In the genomic region with DNA sequence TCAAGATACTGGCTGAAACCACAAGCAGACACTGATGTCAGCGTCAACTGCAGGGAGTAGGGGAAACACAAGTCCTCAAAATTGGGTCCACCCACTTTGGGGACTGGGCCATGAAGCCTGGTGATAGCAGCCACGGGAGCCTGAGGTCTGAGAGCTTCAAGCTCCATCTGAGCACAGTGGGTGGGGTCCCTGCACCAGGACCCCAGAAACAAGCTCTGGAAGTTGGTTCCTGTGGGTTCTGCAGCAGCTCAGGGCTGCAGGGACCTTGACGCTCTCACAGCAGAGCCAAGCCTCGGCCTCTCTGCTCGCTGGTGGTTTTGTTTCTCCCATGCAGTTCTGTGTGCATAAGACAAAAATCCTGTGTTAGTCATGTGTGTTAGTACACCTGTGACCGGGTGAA, we compare ENCODE assay signal across 18 cellular contexts. TPM values are rescaled to one million over a fixed set of nuclear protein-coding genes. Genes with fewer than 3 reads are reported as not detected.
DNase-seq lines count a peak whose midpoint lies in the region; ATAC-seq and TF ChIP-seq lines count a peak whose summit lies in the region.
"Had no signal": no experiment of that assay in that cellular context is flagged by ENCODE, and none has a peak within 500 bp of the region (broad histone marks: within the 10 kb centered on the region; RNA-seq: fewer than 3 reads in every experiment).

No MANE protein-coding gene starts in this region.

- H3K9me3 Mint-ChIP-seq in activated T-cell treated with anti-CD3 and anti-CD28 coated beads, Interleukin-2, amount 50 U/mL, for 24 hours, result no peaks in the 10 kb centered on the region
- no peaks in the 10 kb centered on the region for H3K9me3 Mint-ChIP-seq in activated T-cell treated with anti-CD3 and anti-CD28 coated beads, Interleukin-2, amount 50 U/mL, for 4 hours
- H3K9me3 Mint-ChIP-seq: activated naive CD4-positive, alpha-beta T cell treated with anti-CD3 and anti-CD28 coated beads for 36 hours had no signal

- H3K4me1 Mint-ChIP-seq in activated T-cell treated with anti-CD3 and anti-CD28 coated beads, Interleukin-2, amount 50 U/mL, for 24 hours (ENCODE audit: low read depth), result peaks cover 52% of the 10 kb centered on the region
- H3K4me1 Mint-ChIP-seq in activated T-cell treated with anti-CD3 and anti-CD28 coated beads, Interleukin-2, amount 50 U/mL, for 4 hours (ENCODE audit: low read depth), result peaks cover 40% of the 10 kb centered on the region

- no peak overlapping the region for H3K4me3 ChIP-seq in esophagus muscularis mucosa
- no peak overlapping the region for H3K4me3 ChIP-seq in mucosa of descending colon
- no peak overlapping the region for H3K4me3 ChIP-seq in suprapubic skin

- H3K27me3 ChIP-seq in esophagus muscularis mucosa (no peaks in the 10 kb centered on the region), suprapubic skin (no peaks in the 10 kb centered on the region)

- no peaks in the 10 kb centered on the region for H3K27me3 Mint-ChIP-seq in activated T-cell treated with anti-CD3 and anti-CD28 coated beads, Interleukin-2, amount 50 U/mL, for 24 hours
- H3K27me3 Mint-ChIP-seq in activated T-cell treated with anti-CD3 and anti-CD28 coated beads, Interleukin-2, amount 50 U/mL, for 4 hours (ENCODE audit: low read depth), result no peaks in the 10 kb centered on the region

- TF ChIP-seq EP300 in esophagus muscularis mucosa (IDR thresholded peaks at IDR 0.05) (no peak), suprapubic skin (IDR thresholded peaks at IDR 0.05) (no peak)

- no peak overlapping the region for H3K4me3 Mint-ChIP-seq in activated T-cell treated with anti-CD3 and anti-CD28 coated beads, Interleukin-2, amount 50 U/mL, for 24 hours
- H3K4me3 Mint-ChIP-seq in activated T-cell treated with anti-CD3 and anti-CD28 coated beads, Interleukin-2, amount 50 U/mL, for 4 hours, result no peak overlapping the region
- H3K4me3 Mint-ChIP-seq: activated naive CD4-positive, alpha-beta T cell treated with anti-CD3 and anti-CD28 coated beads for 36 hours had no signal

- peak overlapping the region; percentile 61 for H3K27ac Mint-ChIP-seq in activated T-cell treated with anti-CD3 and anti-CD28 coated beads, Interleukin-2, amount 50 U/mL, for 24 hours
- H3K27ac Mint-ChIP-seq: activated naive CD4-positive, alpha-beta T cell treated with anti-CD3 and anti-CD28 coated beads for 36 hours had no signal

- intact Hi-C loops in esophagus muscularis mucosa (cut with DNase I) (no loop called here), mucosa of descending colon (cut with DNase I, micrococcal nuclease) (no loop called here)

- H3K27ac ChIP-seq in esophagus muscularis mucosa (replicated peaks in 1 of 4), result peak overlapping the region; percentile 31 to 64 (median 57)
- H3K27ac ChIP-seq in suprapubic skin, result peak overlapping the region; percentile 25
- H3K27ac ChIP-seq: C4-2B had no signal

- H3K36me3 ChIP-seq in esophagus muscularis mucosa (peaks cover 16 to 87% (median 61%) of the 10 kb centered on the region in 4 donors), mucosa of descending colon (ENCODE audit: low read depth) (no peaks in the 10 kb centered on the region), suprapubic skin (peaks cover 59% of the 10 kb centered on the region)

- H3K9me3 ChIP-seq in esophagus muscularis mucosa (no peaks in the 10 kb centered on the region), mucosa of descending colon (no peaks in the 10 kb centered on the region), suprapubic skin (no peaks in the 10 kb centered on the region)

- TF ChIP-seq CTCF in esophagus muscularis mucosa (IDR thresholded peaks at IDR 0.05), result no peak
- no peak for TF ChIP-seq CTCF in mucosa of descending colon (IDR thresholded peaks at IDR 0.05)
- no peak for TF ChIP-seq CTCF in suprapubic skin (IDR thresholded peaks at IDR 0.05)

- peaks cover 84% of the 10 kb centered on the region for H3K36me3 Mint-ChIP-seq in activated T-cell treated with anti-CD3 and anti-CD28 coated beads, Interleukin-2, amount 50 U/mL, for 24 hours (ENCODE audit: low read depth)
- H3K36me3 Mint-ChIP-seq in activated T-cell treated with anti-CD3 and anti-CD28 coated beads, Interleukin-2, amount 50 U/mL, for 4 hours (ENCODE audit: insufficient read depth), result peaks cover 40% of the 10 kb centered on the region

- H3K4me1 ChIP-seq in esophagus muscularis mucosa (peaks cover 32 to 67% (median 48%) of the 10 kb centered on the region in 4 donors), mucosa of descending colon (ENCODE audit: low read depth) (peaks cover 5% of the 10 kb centered on the region), suprapubic skin (peaks cover 24% of the 10 kb centered on the region)

- TF ChIP-seq POLR2A in esophagus muscularis mucosa (IDR thresholded peaks at IDR 0.05; ENCODE audit: low read depth), result no peak
- no peak for TF ChIP-seq POLR2A in suprapubic skin (IDR thresholded peaks at IDR 0.05)
- TF ChIP-seq POLR2A in erythroblast (IDR thresholded peaks at IDR 0.05; ENCODE audit: low read length), result no peak

- WGBS in esophagus muscularis mucosa, result 67% methylated on average over 6 of the region's 6 CpGs
- 60% methylated on average over 6 of the region's 6 CpGs for WGBS in suprapubic skin

- ATAC-seq in activated T-cell treated with anti-CD3 and anti-CD28 coated beads, Interleukin-2, amount 50 U/mL, for 4 hours, result no peak
- peak; percentile 11 for ATAC-seq in mucosa of descending colon
- ATAC-seq: left colon, PC-3 had no signal

- no peak for DNase-seq in activated T-cell treated with anti-CD3 and anti-CD28 coated beads, Interleukin-2, amount 50 U/mL, for 24 hours
- no peak for DNase-seq in activated T-cell treated with anti-CD3 and anti-CD28 coated beads, Interleukin-2, amount 50 U/mL, for 4 hours
- no peak for DNase-seq in esophagus muscularis mucosa (ENCODE audit: extremely low spot score)
- peak in 1 of 3 donors; percentile 39 for DNase-seq in mucosa of descending colon
- DNase-seq in suprapubic skin (ENCODE audit: low spot score in 2 of 2), result no peak
- no peak for DNase-seq in NCI-H82 (lab: John Stamatoyannopoulos, UW)
- DNase-seq in NCI-H524 (lab: John Stamatoyannopoulos, UW), result no peak
- DNase-seq in erythroblast (lab: John Stamatoyannopoulos, UW), result no peak
- DNase-seq: activated CD4-positive, alpha-beta T cell treated with anti-CD3 and anti-CD28 coated beads, Interleukin-2, amount 50 U/mL, for 1 hour; activated naive CD4-positive, alpha-beta T cell treated with anti-CD3 and anti-CD28 coated beads for 36 hours; activated T-cell treated with anti-CD3 and anti-CD28 coated beads for 4 hours; DMS 273 treated with DMSO at 0.1 percent for 48 hours; left colon; NCI-H1105; NCI-H774; PC-3; stimulated activated CD8-positive, alpha-beta memory T cell treated with anti-CD3 and anti-CD28 coated beads, Interleukin-4, amount 100 ng/mL, for 48 hours had no signal

RNA-seq across cellular contexts. Expression of gene CPLX1, which starts 54.5 kb away (rescaled TPM):
- 1 to 10 TPM in 1 of 3 donors, under 1 TPM in 2; 0.50 to 1.0 (median 0.58) TPM for total RNA-seq in activated T-cell treated with anti-CD3 and anti-CD28 coated beads, Interleukin-2, amount 50 U/mL, for 4 hours
- 1 to 10 TPM; 1.1 to 1.6 (median 1.3) TPM for total RNA-seq in esophagus muscularis mucosa
- 1 to 10 TPM; 1.9 to 3.4 (median 2.7) TPM for total RNA-seq in mucosa of descending colon
- under 1 TPM in 2 of 4 donors, not detected in 2; 0.38 to 0.44 TPM for total RNA-seq in suprapubic skin
